1 cellular context compared by ENCODE assay signal in genomic region chrX:49257846-49258748, GRCh38.
TF ChIP-seq lines count a peak whose summit lies in the region.

No MANE protein-coding gene starts in this region.

TF ChIP-seq in SK-N-SH, 30 proteins besides CTCF, POLR2A, EP300 and RAD21:
- TF ChIP-seq FOXJ3 (CRISPR knock-in tag; IDR thresholded peaks at IDR 0.05) (no peak), IRF3 (IDR thresholded peaks at IDR 0.05; ENCODE audit: low read depth, low read length) (no peak), PBX3 (IDR thresholded peaks at IDR 0.05) (no peak), EZH2phosphoT487 (IDR thresholded peaks at IDR 0.05; ENCODE audit: borderline replicate concordance, low read depth) (no peak), RXRA (IDR thresholded peaks at IDR 0.05; ENCODE audit: borderline replicate concordance, low read depth) (no peak), TAF1 (IDR thresholded peaks at IDR 0.05; ENCODE audit: borderline replicate concordance, low read depth, low read length) (no peak), GABPA (IDR thresholded peaks at IDR 0.05; ENCODE audit: low read depth) (no peak), GATA2 (CRISPR knock-in tag; IDR thresholded peaks at IDR 0.05) (no peak), SIN3A (IDR thresholded peaks at IDR 0.05; ENCODE audit: borderline replicate concordance, low read depth, low read length) (no peak), REST (IDR thresholded peaks at IDR 0.05; ENCODE audit: low read depth, low read length) (no peak), FOSL2 (IDR thresholded peaks at IDR 0.05; ENCODE audit: borderline replicate concordance, low read depth) (no peak), MAX (IDR thresholded peaks at IDR 0.05; ENCODE audit: low read depth) (no peak), MXI1 (IDR thresholded peaks at IDR 0.05; ENCODE audit: low read depth, low read length) (no peak), MEF2A (IDR thresholded peaks at IDR 0.05; ENCODE audit: borderline replicate concordance, low read depth) (no peak)
